In genomic region chr11:12507391-12507790, GRCh38 we compare ENCODE assay signal across 32 cellular contexts.
A peak's percentile ranks its signal among the peaks of the same experiment; 100 is the strongest.
DNase-seq lines count a peak whose midpoint lies in the region; ATAC-seq and TF ChIP-seq lines count a peak whose summit lies in the region.
"Had no signal": no experiment of that assay in that cellular context is flagged by ENCODE, and none has a peak within 500 bp of the region (broad histone marks: within the 10 kb centered on the region; RNA-seq: fewer than 3 reads in every experiment).

No MANE protein-coding gene starts in this region.

- no peaks in the 10 kb centered on the region for H4K20me1 ChIP-seq in GM23338 (replicated peaks; ENCODE audit: insufficient read depth)

- peaks cover 8% of the 10 kb centered on the region for H3K27me3 Mint-ChIP-seq in activated CD8-positive, alpha-beta T cell treated with anti-CD3 and anti-CD28 coated beads, Interleukin-2, amount 10 ng/mL, durations not matched to agents 7 days and 5 days (ENCODE audit: low read depth)
- no peaks in the 10 kb centered on the region for H3K27me3 Mint-ChIP-seq in activated CD8-positive, alpha-beta T cell treated with anti-CD3 and anti-CD28 coated beads for 36 hours
- H3K27me3 Mint-ChIP-seq in GM23338 (ENCODE audit: insufficient read depth, low read depth, poor library complexity), result peaks cover 3% of the 10 kb centered on the region
- H3K27me3 Mint-ChIP-seq: activated naive CD4-positive, alpha-beta T cell treated with anti-CD3 and anti-CD28 coated beads, Interleukin-2, amount 50 U/mL, for 24 hours; CD4-positive, alpha-beta T cell had no signal

- H3K79me2 ChIP-seq in GM23338 (replicated peaks; ENCODE audit: insufficient read depth), result no peaks in the 10 kb centered on the region

- no peak overlapping the region for H3K4me2 ChIP-seq in GM23338
- H3K4me2 ChIP-seq: KMS-11 had no signal

- no peaks in the 10 kb centered on the region for H3K9me3 Mint-ChIP-seq in activated CD8-positive, alpha-beta T cell treated with anti-CD3 and anti-CD28 coated beads, Interleukin-2, amount 10 ng/mL, durations not matched to agents 7 days and 5 days (ENCODE audit: insufficient read depth)
- no peaks in the 10 kb centered on the region for H3K9me3 Mint-ChIP-seq in activated CD8-positive, alpha-beta T cell treated with anti-CD3 and anti-CD28 coated beads for 36 hours
- H3K9me3 Mint-ChIP-seq in GM23338, result no peaks in the 10 kb centered on the region
- H3K9me3 Mint-ChIP-seq: activated CD4-positive, alpha-beta memory T cell treated with anti-CD3 and anti-CD28 coated beads for 36 hours; activated naive CD4-positive, alpha-beta T cell treated with anti-CD3 and anti-CD28 coated beads, Interleukin-2, amount 50 U/mL, for 24 hours; activated T-helper 2 cell treated with anti-CD3 and anti-CD28 coated beads, Interferon-gamma antibody, Interleukin-2, Interleukin-4, amounts not matched to agents 10 μg/mL and 5 μg/mL and 100 μg/mL, durations not matched to agents 14 hours and 24 hours and 36 hours; CD4-positive, alpha-beta T cell; effector memory CD8-positive, alpha-beta T cell; naive thymus-derived CD4-positive, alpha-beta T cell; T-helper 1 cell treated with Interleukin-12 subunit alpha and Interleukin-12 subunit beta and Interleukin-4 antibody, amounts not matched to agents 30 μg/mL and 1 μg/mL, for 36 hours had no signal

- no peaks in the 10 kb centered on the region for H3F3A ChIP-seq in GM23338 (replicated peaks; ENCODE audit: low read depth)

- H3K27ac ChIP-seq in mesodermal cell (ENCODE audit: low read depth, low read length, severe bottlenecking), result peak overlapping the region; percentile 31
- H3K27ac ChIP-seq in gastrocnemius medialis, result peak overlapping the region in 3 of 4 donors; percentile 44 to 57 (median 49)
- peak overlapping the region in 1 of 2 donors; percentile 57 for H3K27ac ChIP-seq in ovary
- H3K27ac ChIP-seq in GM23338 (ENCODE audit: low read depth), result no peak overlapping the region
- H3K27ac ChIP-seq: foreskin keratinocyte, KMS-11 had no signal

- ATAC-seq in activated CD8-positive, alpha-beta T cell treated with anti-CD3 and anti-CD28 coated beads, Interleukin-2, amount 10 ng/mL, durations not matched to agents 7 days and 5 days, result no peak
- no peak for ATAC-seq in activated CD8-positive, alpha-beta T cell treated with anti-CD3 and anti-CD28 coated beads for 36 hours
- no peak for ATAC-seq in gastrocnemius medialis
- no peak for ATAC-seq in GM23338
- ATAC-seq: effector memory CD8-positive, alpha-beta T cell; HCT116; naive thymus-derived CD4-positive, alpha-beta T cell; stimulated activated naive CD8-positive, alpha-beta T cell treated with anti-CD3 and anti-CD28 coated beads, Interleukin-15, Interleukin-2, amounts not matched to agents 100 U/mL and 50 U/mL, for 24 hours had no signal

- peak; percentile 1 for DNase-seq in activated CD8-positive, alpha-beta T cell treated with anti-CD3 and anti-CD28 coated beads, Interleukin-2, amount 10 ng/mL, durations not matched to agents 7 days and 5 days
- DNase-seq in activated CD8-positive, alpha-beta T cell treated with anti-CD3 and anti-CD28 coated beads for 36 hours, result no peak
- DNase-seq in gastrocnemius medialis, result no peak
- no peak for DNase-seq in ovary
- DNase-seq in GM23338 (ENCODE audit: low spot score), result no peak
- DNase-seq in occipital lobe (lab: John Stamatoyannopoulos, UW), result no peak
- no peak for DNase-seq in DMS114 treated with DMSO at 0.1 percent for 48 hours (lab: John Stamatoyannopoulos, UW; ENCODE audit: unreplicated experiment)
- DNase-seq: 8988T; activated CD4-positive, alpha-beta memory T cell treated with anti-CD3 and anti-CD28 coated beads for 36 hours; activated CD4-positive, CD25-positive, alpha-beta regulatory T cell treated with anti-CD3 and anti-CD28 coated beads, Interleukin-2, amount 50 U/mL, for 72 hours; CD4-positive, alpha-beta T cell; colonic mucosa; effector memory CD8-positive, alpha-beta T cell; erythroblast; foreskin keratinocyte; hippocampal formation; left cardiac atrium; naive thymus-derived CD4-positive, alpha-beta T cell; NCI-H1436; NCI-H2081 treated with DMSO at 0.1 percent for 48 hours; NCI-H345; NCI-H82; stimulated activated naive CD8-positive, alpha-beta T cell treated with anti-CD3 and anti-CD28 coated beads, Interleukin-15, Interleukin-2, amounts not matched to agents 100 U/mL and 50 U/mL, for 24 hours; upper lobe of left lung had no signal

- no peaks in the 10 kb centered on the region for H3K36me3 Mint-ChIP-seq in activated CD8-positive, alpha-beta T cell treated with anti-CD3 and anti-CD28 coated beads, Interleukin-2, amount 10 ng/mL, durations not matched to agents 7 days and 5 days (ENCODE audit: low read depth)
- H3K36me3 Mint-ChIP-seq in activated CD8-positive, alpha-beta T cell treated with anti-CD3 and anti-CD28 coated beads for 36 hours (ENCODE audit: low read depth), result no peaks in the 10 kb centered on the region
- H3K36me3 Mint-ChIP-seq in GM23338 (ENCODE audit: low read depth), result no peaks in the 10 kb centered on the region
- H3K36me3 Mint-ChIP-seq: activated CD4-positive, alpha-beta memory T cell treated with anti-CD3 and anti-CD28 coated beads for 36 hours; activated naive CD4-positive, alpha-beta T cell treated with anti-CD3 and anti-CD28 coated beads, Interleukin-2, amount 50 U/mL, for 24 hours; memory B cell; naive thymus-derived CD4-positive, alpha-beta T cell had no signal

- TF ChIP-seq POLR2A in gastrocnemius medialis (IDR thresholded peaks at IDR 0.05) (no peak), ovary (IDR thresholded peaks at IDR 0.05) (no peak)

- H3K27me3 ChIP-seq in gastrocnemius medialis (no peaks in the 10 kb centered on the region), ovary (no peaks in the 10 kb centered on the region), GM23338 (ENCODE audit: insufficient read depth) (no peaks in the 10 kb centered on the region)
- H3K27me3 ChIP-seq: colonic mucosa, foreskin keratinocyte, SJSA1, upper lobe of left lung had no signal

- intact Hi-C loops in activated CD8-positive, alpha-beta T cell treated with anti-CD3 and anti-CD28 coated beads for 36 hours (cut with micrococcal nuclease), result no loop called here
- intact Hi-C loops in gastrocnemius medialis (cut with DNase I; ENCODE audit: low total_unique reads) (loop anchor here (10.0 kb wide), 1 partner anchor 173 kb away; no protein-coding TSS in a partner anchor), ovary (cut with DNase I) (loop anchor here in 1 of 4 donors (10.0 kb wide), 1 partner anchor 133 kb away; the partner anchor contains the start of gene PARVA)

- WGBS in mesodermal cell (ENCODE audit: insufficient coverage in 2 of 2), 2 experiments, result 100% methylated on average over 2 of the region's 4 CpGs
- WGBS in ovary, 3 donors, result 46 to 53% (median 52%) methylated on average over 4 of the region's 4 CpGs

- H3K4me3 Mint-ChIP-seq in activated CD8-positive, alpha-beta T cell treated with anti-CD3 and anti-CD28 coated beads, Interleukin-2, amount 10 ng/mL, durations not matched to agents 7 days and 5 days, result no peak overlapping the region
- H3K4me3 Mint-ChIP-seq in activated CD8-positive, alpha-beta T cell treated with anti-CD3 and anti-CD28 coated beads for 36 hours, result no peak overlapping the region
- no peak overlapping the region for H3K4me3 Mint-ChIP-seq in GM23338
- H3K4me3 Mint-ChIP-seq: activated CD4-positive, alpha-beta memory T cell treated with anti-CD3 and anti-CD28 coated beads for 36 hours; activated naive CD4-positive, alpha-beta T cell treated with anti-CD3 and anti-CD28 coated beads, Interleukin-2, amount 50 U/mL, for 24 hours; CD4-positive, alpha-beta T cell; effector memory CD8-positive, alpha-beta T cell; memory B cell; naive thymus-derived CD4-positive, alpha-beta T cell; T-helper 1 cell treated with Interleukin-12 subunit alpha and Interleukin-12 subunit beta and Interleukin-4 antibody, amounts not matched to agents 30 μg/mL and 1 μg/mL, for 36 hours had no signal

- in situ Hi-C loops in gastrocnemius medialis (cut with MboI; ENCODE audit: low sequenced_read_pairs in 4 of 4), result no loop called here

- TF ChIP-seq EP300 in ovary (IDR thresholded peaks at IDR 0.05), result no peak

- H3K4me1 ChIP-seq in mesodermal cell (ENCODE audit: control insufficient read depth, insufficient read depth, low read length, poor library complexity, severe bottlenecking), result peaks cover 65% of the 10 kb centered on the region
- H3K4me1 ChIP-seq in gastrocnemius medialis, result peaks cover 3 to 8% of the 10 kb centered on the region in 2 donors
- peaks cover 16% of the 10 kb centered on the region for H3K4me1 ChIP-seq in ovary (ENCODE audit: insufficient read depth)
- H3K4me1 ChIP-seq in GM23338 (ENCODE audit: insufficient read depth), result peaks cover 14% of the 10 kb centered on the region; the same call in 1 of the 2 replicates
- H3K4me1 ChIP-seq: colonic mucosa, foreskin keratinocyte, upper lobe of left lung had no signal

- POLR2A ChIA-PET in activated CD8-positive, alpha-beta T cell treated with anti-CD3 and anti-CD28 coated beads, Interleukin-2, amount 10 ng/mL, durations not matched to agents 7 days and 5 days (lab: Charles Lee), result no interaction called here
- POLR2A ChIA-PET in activated CD8-positive, alpha-beta T cell treated with anti-CD3 and anti-CD28 coated beads for 36 hours (lab: Charles Lee), result no interaction called here

- CTCF ChIA-PET in activated CD8-positive, alpha-beta T cell treated with anti-CD3 and anti-CD28 coated beads, Interleukin-2, amount 10 ng/mL, durations not matched to agents 7 days and 5 days (lab: Charles Lee), result no interaction called here
- CTCF ChIA-PET in activated CD8-positive, alpha-beta T cell treated with anti-CD3 and anti-CD28 coated beads for 36 hours (lab: Charles Lee), result interaction anchor here (0.7 kb wide), 1 partner anchor 92 kb away, joined by 3 read pairs; no protein-coding TSS in a partner anchor

- H2AFZ ChIP-seq in GM23338, result no peak overlapping the region

- no peak for TF ChIP-seq CTCF in activated CD8-positive, alpha-beta T cell treated with anti-CD3 and anti-CD28 coated beads for 36 hours (IDR thresholded peaks at IDR 0.05)
- TF ChIP-seq CTCF in gastrocnemius medialis (IDR thresholded peaks at IDR 0.05 in 4 of 5, conservative IDR thresholded peaks at IDR 0.05 in 1 of 5), result no peak
- no peak for TF ChIP-seq CTCF in ovary (IDR thresholded peaks at IDR 0.05)
- TF ChIP-seq CTCF in GM23338 (conservative IDR thresholded peaks at IDR 0.05; ENCODE audit: low read depth in 2 of 2), result no peak

- H3K36me3 ChIP-seq in mesodermal cell (ENCODE audit: control insufficient read depth, insufficient read depth, low read length) (peaks cover 62% of the 10 kb centered on the region), gastrocnemius medialis (no peaks in the 10 kb centered on the region), ovary (no peaks in the 10 kb centered on the region), GM23338 (ENCODE audit: insufficient read depth) (no peaks in the 10 kb centered on the region)
- H3K36me3 ChIP-seq: colonic mucosa had no signal

- H3K9me3 ChIP-seq in mesodermal cell (ENCODE audit: control insufficient read depth, low read length), result no peaks in the 10 kb centered on the region
- H3K9me3 ChIP-seq in gastrocnemius medialis, result no peaks in the 10 kb centered on the region
- H3K9me3 ChIP-seq in ovary, result no peaks in the 10 kb centered on the region
- H3K9me3 ChIP-seq: colonic mucosa, SJSA1, upper lobe of left lung had no signal

- H3K4me1 Mint-ChIP-seq in activated CD8-positive, alpha-beta T cell treated with anti-CD3 and anti-CD28 coated beads, Interleukin-2, amount 10 ng/mL, durations not matched to agents 7 days and 5 days (ENCODE audit: low read depth), result no peaks in the 10 kb centered on the region
- H3K4me1 Mint-ChIP-seq in activated CD8-positive, alpha-beta T cell treated with anti-CD3 and anti-CD28 coated beads for 36 hours (ENCODE audit: low read depth), result no peaks in the 10 kb centered on the region
- H3K4me1 Mint-ChIP-seq in GM23338, result peaks cover 17% of the 10 kb centered on the region
- H3K4me1 Mint-ChIP-seq: activated naive CD4-positive, alpha-beta T cell treated with anti-CD3 and anti-CD28 coated beads, Interleukin-2, amount 50 U/mL, for 24 hours; memory B cell; naive thymus-derived CD4-positive, alpha-beta T cell had no signal

- H3K9me2 ChIP-seq in GM23338 (ENCODE audit: insufficient read depth), result no peaks in the 10 kb centered on the region

- H3K4me3 ChIP-seq in mesodermal cell (ENCODE audit: extremely low read depth, insufficient read depth, low read length, poor library complexity, severe bottlenecking) (no peak overlapping the region), gastrocnemius medialis (no peak overlapping the region), ovary (no peak overlapping the region), GM23338 (no peak overlapping the region)
- H3K4me3 ChIP-seq: colonic mucosa, SJSA1, upper lobe of left lung had no signal

- H3K27ac Mint-ChIP-seq in activated CD8-positive, alpha-beta T cell treated with anti-CD3 and anti-CD28 coated beads, Interleukin-2, amount 10 ng/mL, durations not matched to agents 7 days and 5 days, result no peak overlapping the region
- H3K27ac Mint-ChIP-seq in activated CD8-positive, alpha-beta T cell treated with anti-CD3 and anti-CD28 coated beads for 36 hours, result no peak overlapping the region
- H3K27ac Mint-ChIP-seq in GM23338, result no peak overlapping the region
- H3K27ac Mint-ChIP-seq: activated CD4-positive, alpha-beta memory T cell treated with anti-CD3 and anti-CD28 coated beads for 36 hours; activated naive CD4-positive, alpha-beta T cell treated with anti-CD3 and anti-CD28 coated beads, Interleukin-2, amount 50 U/mL, for 24 hours; activated T-helper 2 cell treated with anti-CD3 and anti-CD28 coated beads, Interferon-gamma antibody, Interleukin-2, Interleukin-4, amounts not matched to agents 10 μg/mL and 5 μg/mL and 100 μg/mL, durations not matched to agents 14 hours and 24 hours and 36 hours; CD4-positive, alpha-beta T cell; effector memory CD8-positive, alpha-beta T cell; memory B cell; naive thymus-derived CD4-positive, alpha-beta T cell; T-helper 1 cell treated with Interleukin-12 subunit alpha and Interleukin-12 subunit beta and Interleukin-4 antibody, amounts not matched to agents 30 μg/mL and 1 μg/mL, for 36 hours had no signal
